6 cellular contexts compared by ENCODE assay signal in genomic region chr6:133187114-133187513, GRCh38. TPM values are rescaled to one million over a fixed set of nuclear protein-coding genes. Genes with fewer than 3 reads are reported as not detected.
"Had no signal": no experiment of that assay in that cellular context is flagged by ENCODE, and none has a peak within 500 bp of the region (broad histone marks: within the 10 kb centered on the region; RNA-seq: fewer than 3 reads in every experiment).

No MANE protein-coding gene starts in this region.

- H3K27me3 Mint-ChIP-seq: IgD-negative memory B cell had no signal

- H3K4me3 ChIP-seq: GM23248 had no signal

- H3K9ac ChIP-seq: GM23248 had no signal

- H3K4me1 Mint-ChIP-seq: IgD-negative memory B cell had no signal

- H2AFZ ChIP-seq: GM23248 had no signal

- H3K9me3 Mint-ChIP-seq: H9, IgD-negative memory B cell had no signal

- H3K27ac Mint-ChIP-seq: IgD-negative memory B cell had no signal

- ATAC-seq: HepG2 had no signal

- H3K4me3 Mint-ChIP-seq: H9, IgD-negative memory B cell had no signal

- DNase-seq: GM23248, H9, HCEC 1CT had no signal

- H3K27ac ChIP-seq: GM23248, HL-60 had no signal

- H3K36me3 Mint-ChIP-seq: IgD-negative memory B cell had no signal

RNA-seq across cellular contexts. Expression of gene EYA4, which starts 54.0 kb away (rescaled TPM):
- total RNA-seq: GM23248, HepG2 had no signal
- polyA plus RNA-seq: GM23248, HepG2, IgD-negative memory B cell had no signal
